Comparison of ENCODE assay signal across 11 cellular contexts in the genomic region with DNA sequence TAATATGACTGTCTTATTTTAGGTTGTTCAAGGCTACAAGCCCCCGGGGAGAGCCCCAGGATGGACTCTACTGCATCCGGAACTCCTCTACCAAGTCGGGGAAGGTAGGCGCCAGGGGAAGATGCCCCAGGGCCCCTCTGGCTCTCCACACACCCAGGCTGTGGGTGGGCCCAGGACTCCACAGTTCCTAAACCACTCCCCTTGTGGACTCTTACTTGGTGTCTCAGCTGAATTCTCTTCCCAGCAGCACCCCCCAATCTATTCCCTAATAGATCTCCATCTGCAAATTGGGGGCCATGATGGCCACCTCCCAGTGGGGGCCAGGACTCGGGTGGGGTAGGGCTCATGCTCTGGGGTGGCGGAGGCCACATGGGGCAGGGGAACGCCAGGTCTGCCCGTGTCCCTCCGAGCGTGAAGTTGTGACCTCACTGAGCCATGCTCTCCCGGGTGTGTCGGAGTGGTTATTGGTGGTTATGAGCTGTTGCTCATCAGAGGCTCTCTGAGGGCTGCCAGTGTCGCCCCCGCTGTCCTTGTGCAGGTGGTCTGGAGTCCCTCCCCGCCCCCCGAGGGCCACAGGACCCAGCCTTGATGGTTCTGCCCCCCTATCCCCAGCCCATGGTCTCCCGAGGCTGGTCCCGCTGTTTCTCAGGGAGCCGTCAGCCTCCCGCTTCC. TPM values are rescaled to one million over a fixed set of nuclear protein-coding genes. Genes with fewer than 3 reads are reported as not detected.
DNase-seq lines count a peak whose midpoint lies in the region; ATAC-seq and TF ChIP-seq lines count a peak whose summit lies in the region.
"Had no signal": no experiment of that assay in that cellular context is flagged by ENCODE, and none has a peak within 500 bp of the region (broad histone marks: within the 10 kb centered on the region; RNA-seq: fewer than 3 reads in every experiment).

No MANE protein-coding gene starts in this region.

- TF ChIP-seq CTCF in lower lobe of right lung (IDR thresholded peaks at IDR 0.05) = no peak
- TF ChIP-seq CTCF in esophagus muscularis mucosa (IDR thresholded peaks at IDR 0.05) = no peak

- peaks cover 90% of the 10 kb centered on the region for H3K36me3 ChIP-seq in lower lobe of right lung
- H3K36me3 ChIP-seq in esophagus muscularis mucosa = peaks cover 9 to 86% (median 76%) of the 10 kb centered on the region in 4 donors

- intact Hi-C loops in lower lobe of right lung (cut with DNase I) (no loop called here), esophagus muscularis mucosa (cut with DNase I) (no loop called here)

- TF ChIP-seq POLR2A in GM18505 (IDR thresholded peaks at IDR 0.05; ENCODE audit: borderline replicate concordance, extremely low read depth, insufficient read depth, insufficient read length) (no peak), esophagus muscularis mucosa (IDR thresholded peaks at IDR 0.05; ENCODE audit: low read depth) (no peak)

- no peak for TF ChIP-seq EP300 in esophagus muscularis mucosa (IDR thresholded peaks at IDR 0.05)

- H3K9me3 ChIP-seq in lower lobe of right lung (no peaks in the 10 kb centered on the region), esophagus muscularis mucosa (no peaks in the 10 kb centered on the region)
- H3K9me3 ChIP-seq: adrenal gland, psoas muscle had no signal

- H3K4me3 ChIP-seq in lower lobe of right lung (no peak overlapping the region), esophagus muscularis mucosa (no peak overlapping the region)
- H3K4me3 ChIP-seq: adrenal gland, psoas muscle, SK-N-MC had no signal

- H3K27ac ChIP-seq in lower lobe of right lung (no peak overlapping the region), esophagus muscularis mucosa (replicated peaks in 1 of 4) (no peak overlapping the region), caudate nucleus (ENCODE audit: low read depth, low read length) (no peak overlapping the region)
- H3K27ac ChIP-seq: adrenal gland, psoas muscle, SK-N-MC had no signal

- WGBS in esophagus muscularis mucosa = 89% methylated on average over 19 of the region's 20 CpGs

- peaks cover 29% of the 10 kb centered on the region for H3K4me1 ChIP-seq in lower lobe of right lung
- H3K4me1 ChIP-seq in esophagus muscularis mucosa = peaks cover 3 to 15% (median 13%) of the 10 kb centered on the region in 4 donors

- ATAC-seq in GM18505 (IDR thresholded peaks at IDR 0.05; ENCODE audit: unreplicated experiment) (peak; percentile 61), GM19463 (IDR thresholded peaks at IDR 0.05; ENCODE audit: unreplicated experiment) (peak; percentile 84), HG03196 (IDR thresholded peaks at IDR 0.05; ENCODE audit: unreplicated experiment) (peak; percentile 54), lower lobe of right lung (no peak)
- ATAC-seq: psoas muscle had no signal

- DNase-seq in lower lobe of right lung (peak; percentile 35), esophagus muscularis mucosa (ENCODE audit: extremely low spot score) (no peak), superior temporal gyrus (ENCODE audit: extremely low spot score) (no peak), caudate nucleus (lab: John Stamatoyannopoulos, UW) (no peak), NCI-H345 treated with DMSO at 0.1 percent for 48 hours (lab: John Stamatoyannopoulos, UW; ENCODE audit: unreplicated experiment) (no peak)

- H3K27me3 ChIP-seq in lower lobe of right lung (ENCODE audit: low read depth) (no peaks in the 10 kb centered on the region), esophagus muscularis mucosa (no peaks in the 10 kb centered on the region)
- H3K27me3 ChIP-seq: adrenal gland had no signal

RNA-seq across cellular contexts. Expression of a gene that starts 11.2 kb away (rescaled TPM):
- total RNA-seq in lower lobe of right lung (279 TPM), esophagus muscularis mucosa (100 to 1,000 TPM; 253 to 402 (median 311) TPM)

RNA-seq across cellular contexts. Expression of a gene that starts 39.6 kb away (rescaled TPM):
- total RNA-seq in lower lobe of right lung (102 TPM), esophagus muscularis mucosa (10 to 100 TPM; 25.2 to 34.5 (median 31.5) TPM)

Comparison
In these comparisons a context has a peak if more than half of its experiments do, and no peak if none do; other contexts are left out.
1. ATAC-seq: peak in GM18505 (single experiment), GM19463 (single experiment) and HG03196 (single experiment); none in lower lobe of right lung (0 of 2).